9 cellular contexts compared by ENCODE assay signal in genomic region chr17:75498726-75499213, GRCh38.
DNase-seq lines count a peak whose midpoint lies in the region; ATAC-seq and TF ChIP-seq lines count a peak whose summit lies in the region.
"Had no signal": no experiment of that assay in that cellular context is flagged by ENCODE, and none has a peak within 500 bp of the region (broad histone marks: within the 10 kb centered on the region; RNA-seq: fewer than 3 reads in every experiment).

No MANE protein-coding gene starts in this region.

- no peaks in the 10 kb centered on the region for H3K4me1 ChIP-seq in RWPE2 (ENCODE audit: insufficient read depth, poor library complexity, severe bottlenecking)

- peak; percentile 3; the same call in 1 of the 3 replicates for ATAC-seq in RWPE2 (ENCODE audit: low read depth)
- ATAC-seq in HG02885 (IDR thresholded peaks at IDR 0.05; ENCODE audit: poor library complexity, unreplicated experiment): no peak
- no peak for ATAC-seq in HG02571 (IDR thresholded peaks at IDR 0.05; ENCODE audit: unreplicated experiment)
- ATAC-seq: left lung had no signal

- peak; percentile 11; the same call in 1 of the 2 replicates for TF ChIP-seq CTCF in 22Rv1 (IDR thresholded peaks at IDR 0.05)
- no peak for TF ChIP-seq CTCF in RWPE2 (IDR thresholded peaks at IDR 0.05; ENCODE audit: poor library complexity, severe bottlenecking)

- no peak overlapping the region for H3K27ac ChIP-seq in 22Rv1
- no peak overlapping the region for H3K27ac ChIP-seq in RWPE2 (ENCODE audit: poor library complexity, severe bottlenecking)
- H3K27ac ChIP-seq in layer of hippocampus (ENCODE audit: low read depth, low read length): peak overlapping the region; percentile 75

- no peak for DNase-seq in RWPE2 (ENCODE audit: low spot score)
- no peak for DNase-seq in SKM-1 (lab: John Stamatoyannopoulos, UW; ENCODE audit: unreplicated experiment)
- DNase-seq: GF-D8, left lung, NCI-H1105 treated with DMSO at 0.1 percent for 48 hours had no signal

- H3K9me3 ChIP-seq in RWPE2 (ENCODE audit: severe bottlenecking): no peaks in the 10 kb centered on the region
- H3K9me3 ChIP-seq: left lung had no signal

- peaks cover 21% of the 10 kb centered on the region for H3K36me3 ChIP-seq in RWPE2 (ENCODE audit: low read depth)

- H3K4me3 ChIP-seq in RWPE2 (ENCODE audit: severe bottlenecking): no peak overlapping the region
- H3K4me3 ChIP-seq: left lung had no signal

- H3K27me3 ChIP-seq in RWPE2 (ENCODE audit: insufficient read depth, poor library complexity, severe bottlenecking) (no peaks in the 10 kb centered on the region), layer of hippocampus (ENCODE audit: control insufficient read depth, insufficient read depth, low read length) (no peaks in the 10 kb centered on the region)
- H3K27me3 ChIP-seq: left lung had no signal
